12 cellular contexts compared by ENCODE assay signal in genomic region chr14:64500088-64500487, GRCh38. TPM values are rescaled to one million over a fixed set of nuclear protein-coding genes. Genes with fewer than 3 reads are reported as not detected.
DNase-seq lines count a peak whose midpoint lies in the region; ATAC-seq, FAIRE-seq and TF ChIP-seq lines count a peak whose summit lies in the region.
"Had no signal": no experiment of that assay in that cellular context is flagged by ENCODE, and none has a peak within 500 bp of the region (broad histone marks: within the 10 kb centered on the region; RNA-seq: fewer than 3 reads in every experiment).

No MANE protein-coding gene starts in this region.

- intact Hi-C loops in activated B cell treated with CpG ODN at 0.5 μM for 24 hours (cut with micrococcal nuclease) (loop anchor here (5.0 to 10.0 kb wide), 5 partner anchors 485 to 1025 kb away; partner anchors contain the start of genes FNTB, SGPP1 and SYNE2), pancreas (cut with DNase I) (no loop called here)

- H3K4me1 Mint-ChIP-seq in CD8-positive, alpha-beta memory T cell: peaks cover 54 to 73% (median 65%) of the 10 kb centered on the region in 3 donors
- peaks cover 43% of the 10 kb centered on the region for H3K4me1 Mint-ChIP-seq in activated B cell treated with CpG ODN at 0.5 μM for 24 hours

- H3K4me3 Mint-ChIP-seq in CD8-positive, alpha-beta memory T cell: peak overlapping the region; percentile 84 to 99 (median 94)
- peak overlapping the region; percentile 25 for H3K4me3 Mint-ChIP-seq in activated B cell treated with CpG ODN at 0.5 μM for 24 hours

- peak overlapping the region; percentile 86 to 100 (median 97) for H3K27ac Mint-ChIP-seq in CD8-positive, alpha-beta memory T cell
- H3K27ac Mint-ChIP-seq in activated B cell treated with CpG ODN at 0.5 μM for 24 hours: peak overlapping the region; percentile 99

- H3K36me3 Mint-ChIP-seq in CD8-positive, alpha-beta memory T cell: peaks cover 0 to 64% (median 6%) of the 10 kb centered on the region in 3 donors
- peaks cover 29% of the 10 kb centered on the region for H3K36me3 Mint-ChIP-seq in activated B cell treated with CpG ODN at 0.5 μM for 24 hours (ENCODE audit: low read depth)

- POLR2A ChIA-PET in A549 (lab: Yijun Ruan, JAX): no interaction called here
- POLR2A ChIA-PET in CD8-positive, alpha-beta memory T cell (lab: Charles Lee): interaction anchor here (0.7 kb wide), 1 partner anchor 788 kb away, joined by 8 read pairs; no protein-coding TSS in a partner anchor
- POLR2A ChIA-PET in activated B cell treated with CpG ODN at 0.5 μM for 24 hours (lab: Charles Lee): interaction anchor here (2.2 kb wide), 1 partner anchor 112 kb away, joined by 6 read pairs; the partner anchor contains the start of gene MTHFD1

- H3K4me3 ChIP-seq in A549 (no peak overlapping the region), hepatocyte (no peak overlapping the region), pancreas (no peak overlapping the region)
- peak overlapping the region; percentile 12 for H3K4me3 ChIP-seq in CD8-positive, alpha-beta memory T cell (ENCODE audit: low read length)
- H3K4me3 ChIP-seq: skin epidermis had no signal

- H4K20me1 ChIP-seq in hepatocyte (ENCODE audit: insufficient read depth, poor library complexity, severe bottlenecking): no peaks in the 10 kb centered on the region

- H2AFZ ChIP-seq in hepatocyte: no peak overlapping the region

- H3K27me3 ChIP-seq in CD8-positive, alpha-beta memory T cell (ENCODE audit: insufficient read depth, low read length, poor library complexity, severe bottlenecking): no peaks in the 10 kb centered on the region
- no peaks in the 10 kb centered on the region for H3K27me3 ChIP-seq in hepatocyte
- H3K27me3 ChIP-seq in pancreas: no peaks in the 10 kb centered on the region

- FAIRE-seq in A549 (lab: Jason Lieb, UNC) (no peak), pancreas (lab: Jason Lieb, UNC) (no peak)

- H3K27ac ChIP-seq in A549 (no peak overlapping the region; a peak in 1 of 6 replicates), hepatocyte (no peak overlapping the region), pancreas (no peak overlapping the region)
- no peak overlapping the region for H3K27ac ChIP-seq in CD8-positive, alpha-beta memory T cell (ENCODE audit: low read depth, low read length)

- H3K4me1 ChIP-seq in A549: peaks cover 30% of the 10 kb centered on the region
- peaks cover 56% of the 10 kb centered on the region for H3K4me1 ChIP-seq in CD8-positive, alpha-beta memory T cell (ENCODE audit: insufficient read depth, low read length)
- peaks cover 30% of the 10 kb centered on the region for H3K4me1 ChIP-seq in hepatocyte (ENCODE audit: insufficient read depth)
- H3K4me1 ChIP-seq in pancreas: peaks cover 12 to 20% (median 15%) of the 10 kb centered on the region in 3 donors

- peaks cover 0 to 2% (median 0%) of the 10 kb centered on the region in 5 donors for H3K9me3 Mint-ChIP-seq in CD8-positive, alpha-beta memory T cell
- H3K9me3 Mint-ChIP-seq in activated B cell treated with CpG ODN at 0.5 μM for 24 hours: no peaks in the 10 kb centered on the region

- H3K36me3 ChIP-seq in CD8-positive, alpha-beta memory T cell (ENCODE audit: insufficient read depth, low read length): peaks cover 8% of the 10 kb centered on the region
- H3K36me3 ChIP-seq in hepatocyte (replicated peaks; ENCODE audit: insufficient read depth, low read depth): no peaks in the 10 kb centered on the region
- H3K36me3 ChIP-seq in pancreas: peaks cover 0 to 7% (median 0%) of the 10 kb centered on the region in 3 donors

- TF ChIP-seq RAD21 in A549 (conservative IDR thresholded peaks at IDR 0.05 in 1 of 2, IDR thresholded peaks at IDR 0.05 in 1 of 2): no peak

- H3K9me2 ChIP-seq in hepatocyte (replicated peaks; ENCODE audit: insufficient read depth): no peaks in the 10 kb centered on the region

- ATAC-seq in A549 (no peak), activated B cell treated with CpG ODN at 0.5 μM for 24 hours (ENCODE audit: low read depth) (no peak), HG02623 (IDR thresholded peaks at IDR 0.05; ENCODE audit: unreplicated experiment) (no peak), pancreas (no peak)
- ATAC-seq: activated CD4-positive, CD25-positive, alpha-beta regulatory T cell treated with anti-CD3 and anti-CD28 coated beads, Interleukin-2, amount 50 U/mL, for 24 hours had no signal

- no peak for DNase-seq in A549 (ENCODE audit: low read depth in 1 of 2, low spot score in 1 of 2)
- no peak for DNase-seq in CD8-positive, alpha-beta memory T cell
- DNase-seq in activated B cell treated with CpG ODN at 0.5 μM for 24 hours: no peak
- no peak for DNase-seq in hepatocyte (ENCODE audit: low spot score)
- DNase-seq in OCI-M2 (lab: John Stamatoyannopoulos, UW; ENCODE audit: unreplicated experiment): no peak
- no peak for DNase-seq in pancreas
- DNase-seq in DMS 273 treated with DMSO at 0.1 percent for 48 hours (lab: John Stamatoyannopoulos, UW): no peak
- DNase-seq: aorta, RPMI8226 had no signal

- H3K9me3 ChIP-seq in A549 (no peaks in the 10 kb centered on the region), hepatocyte (ENCODE audit: low read depth) (no peaks in the 10 kb centered on the region), pancreas (no peaks in the 10 kb centered on the region)
- H3K9me3 ChIP-seq in CD8-positive, alpha-beta memory T cell (ENCODE audit: low read length): no peaks in the 10 kb centered on the region

- peak overlapping the region; percentile 87 for H3K4me2 ChIP-seq in A549
- H3K4me2 ChIP-seq in hepatocyte: peak overlapping the region; percentile 90

- TF ChIP-seq POLR2A in A549 (IDR thresholded peaks at IDR 0.05; ENCODE audit: low read length): no peak

- CTCF ChIA-PET in A549 (lab: Yijun Ruan, JAX) (interaction anchor here (0.6 kb wide), 1 partner anchor 36 kb away, joined by 3 read pairs; no protein-coding TSS in a partner anchor), activated B cell treated with CpG ODN at 0.5 μM for 24 hours (lab: Charles Lee) (interaction anchor here (3.3 kb wide), 1 partner anchor 11 kb away, joined by 32 read pairs; no protein-coding TSS in a partner anchor)
- CTCF ChIA-PET in CD8-positive, alpha-beta memory T cell (lab: Charles Lee): interaction anchor here (2.0 kb wide), 1 partner anchor 12 kb away, joined by 5 read pairs; no protein-coding TSS in a partner anchor

- H3K27me3 Mint-ChIP-seq in CD8-positive, alpha-beta memory T cell: peaks cover 0 to 4% of the 10 kb centered on the region in 2 donors
- H3K27me3 Mint-ChIP-seq in activated B cell treated with CpG ODN at 0.5 μM for 24 hours: no peaks in the 10 kb centered on the region

- WGBS in A549 (ENCODE audit: missing lambda C conversion rate): 100% methylated on average over 1 of the region's 1 CpG
- 93% methylated on average over 1 of the region's 1 CpG for WGBS in hepatocyte (ENCODE audit: low lambda C conversion rate, missing lambda C conversion rate)
- WGBS in pancreas, 2 donors: 89 to 100% methylated on average over 1 of the region's 1 CpG

- no peak for TF ChIP-seq EP300 in A549 (IDR thresholded peaks at IDR 0.05)

- TF ChIP-seq CTCF in A549 (IDR thresholded peaks at IDR 0.05) (no peak), activated B cell treated with CpG ODN at 0.5 μM for 24 hours (IDR thresholded peaks at IDR 0.05) (no peak), hepatocyte (IDR thresholded peaks at IDR 0.05; ENCODE audit: poor library complexity) (no peak), pancreas (IDR thresholded peaks at IDR 0.05) (no peak)

- peaks cover 39% of the 10 kb centered on the region for H3K79me2 ChIP-seq in hepatocyte

RNA-seq across cellular contexts. Expression of gene ZBTB25, which starts 3.5 kb away (rescaled TPM):
- polyA plus RNA-seq in A549 (2011; rRNA removed) (15.0 and 16.1 TPM in 2 replicates), A549 (2017; fragmentation: RNase III; extraction: RNeasy Plus Mini Kit Qiagen cat#74134 plus additional on column Dnase treatment) (4.6 to 5.4 TPM (median 5.3 TPM) in 3 replicates), hepatocyte (7.0 and 8.4 TPM in 2 replicates), pancreas (1 to 10 TPM; 2.9 to 4.3 TPM)
- polyA plus RNA-seq in A549 (2012; cell fraction: cytosol; rRNA removed): 5.1 and 5.5 TPM in 2 replicates
- 4.8 and 5.5 TPM in 2 replicates for polyA plus RNA-seq in A549 (2012; cell fraction: nucleus; rRNA removed)
- 21.9 and 29.5 TPM in 2 replicates for polyA minus RNA-seq in A549 (2011; rRNA and poly(A)+ RNA removed)
- total RNA-seq in CD8-positive, alpha-beta memory T cell: 10 to 100 TPM; 21.7 to 22.9 TPM
- 34.9 TPM for polyA plus RNA-seq in CD8-positive, alpha-beta memory T cell
- total RNA-seq in activated B cell treated with CpG ODN at 0.5 μM for 24 hours (20.9 and 29.1 TPM in 2 replicates), hepatocyte (7.2 and 8.4 TPM in 2 replicates), pancreas (1 to 10 TPM; 4.4 to 8.1 (median 5.9) TPM)

RNA-seq across cellular contexts. Expression of gene ZBTB1, which starts 4.5 kb away (rescaled TPM):
- polyA plus RNA-seq in A549 (2011; rRNA removed) (37.1 and 49.2 TPM in 2 replicates), A549 (2017; fragmentation: RNase III; extraction: RNeasy Plus Mini Kit Qiagen cat#74134 plus additional on column Dnase treatment) (31.3 to 38.4 TPM (median 33.8 TPM) in 3 replicates), hepatocyte (23.6 and 30.3 TPM in 2 replicates), pancreas (10 to 100 TPM in 1 of 2 donors, 1 to 10 TPM in 1; 8.7 to 11.5 TPM)
- polyA plus RNA-seq in A549 (2012; cell fraction: cytosol; rRNA removed): 7.1 and 7.4 TPM in 2 replicates
- 7.8 and 11.0 TPM in 2 replicates for polyA plus RNA-seq in A549 (2012; cell fraction: nucleus; rRNA removed)
- polyA minus RNA-seq in A549 (2011; rRNA and poly(A)+ RNA removed): 23.6 and 25.0 TPM in 2 replicates
- 10 to 100 TPM; 48.2 to 48.4 TPM for total RNA-seq in CD8-positive, alpha-beta memory T cell
- 51.7 TPM for polyA plus RNA-seq in CD8-positive, alpha-beta memory T cell
- total RNA-seq in activated B cell treated with CpG ODN at 0.5 μM for 24 hours (56.5 and 60.7 TPM in 2 replicates), hepatocyte (60.4 and 65.3 TPM in 2 replicates), pancreas (10 to 100 TPM; 10.0 to 24.3 (median 12.7) TPM)

RNA-seq across cellular contexts. Expression of gene AKAP5, which starts 34.8 kb away (rescaled TPM):
- polyA plus RNA-seq in A549 (2011; rRNA removed) (0.60 and 0.84 TPM in 2 replicates), A549 (2017; fragmentation: RNase III; extraction: RNeasy Plus Mini Kit Qiagen cat#74134 plus additional on column Dnase treatment) (1.6 to 1.9 TPM (median 1.7 TPM) in 3 replicates), hepatocyte (0.60 and 1.4 TPM in 2 replicates), pancreas (under 1 TPM; 0.04 to 0.16 TPM)
- polyA plus RNA-seq in A549 (2012; cell fraction: cytosol; rRNA removed): 0.11 and 0.13 TPM in 2 replicates
- polyA plus RNA-seq in A549 (2012; cell fraction: nucleus; rRNA removed): 0.11 and 0.20 TPM in 2 replicates
- polyA minus RNA-seq in A549 (2011; rRNA and poly(A)+ RNA removed): 0.39 and 0.74 TPM in 2 replicates
- 1 to 10 TPM; 3.1 to 3.6 TPM for total RNA-seq in CD8-positive, alpha-beta memory T cell
- 1.0 TPM for polyA plus RNA-seq in CD8-positive, alpha-beta memory T cell
- total RNA-seq in activated B cell treated with CpG ODN at 0.5 μM for 24 hours (4.3 and 5.1 TPM in 2 replicates), hepatocyte (7.8 and 9.4 TPM in 2 replicates), pancreas (under 1 TPM; 0.08 to 0.37 (median 0.16) TPM)

RNA-seq across cellular contexts. Expression of gene HSPA2, which starts 40.5 kb away (rescaled TPM):
- polyA plus RNA-seq in A549 (2011; rRNA removed) (50.0 and 59.9 TPM in 2 replicates), A549 (2017; fragmentation: RNase III; extraction: RNeasy Plus Mini Kit Qiagen cat#74134 plus additional on column Dnase treatment) (144 to 171 TPM (median 156 TPM) in 3 replicates), hepatocyte (2.9 and 5.0 TPM in 2 replicates), pancreas (1 to 10 TPM; 3.3 to 5.3 TPM)
- 82.2 and 102 TPM in 2 replicates for polyA plus RNA-seq in A549 (2012; cell fraction: cytosol; rRNA removed)
- 122 and 164 TPM in 2 replicates for polyA plus RNA-seq in A549 (2012; cell fraction: nucleus; rRNA removed)
- polyA minus RNA-seq in A549 (2011; rRNA and poly(A)+ RNA removed): 65.0 and 77.8 TPM in 2 replicates
- 1 to 10 TPM; 1.9 TPM for total RNA-seq in CD8-positive, alpha-beta memory T cell
- polyA plus RNA-seq in CD8-positive, alpha-beta memory T cell: 0.87 TPM
- total RNA-seq in activated B cell treated with CpG ODN at 0.5 μM for 24 hours (3.8 and 5.4 TPM in 2 replicates), hepatocyte (0.93 and 3.3 TPM in 2 replicates), pancreas (1 to 10 TPM; 4.3 to 7.2 (median 5.6) TPM)

RNA-seq across cellular contexts. Expression of gene PPP1R36, which starts 49.7 kb away (rescaled TPM):
- 0.26 and 0.47 TPM in 2 replicates for polyA plus RNA-seq in A549 (2011; rRNA removed)
- polyA plus RNA-seq in A549 (2012; cell fraction: cytosol; rRNA removed): 0.05 TPM in 1 of 2 replicates, not detected in the other
- 0.06 TPM in 1 of 2 replicates, not detected in the other for polyA plus RNA-seq in A549 (2012; cell fraction: nucleus; rRNA removed)
- 0.08 to 0.48 TPM (median 0.21 TPM) in 3 replicates for polyA plus RNA-seq in A549 (2017; fragmentation: RNase III; extraction: RNeasy Plus Mini Kit Qiagen cat#74134 plus additional on column Dnase treatment)
- polyA minus RNA-seq in A549 (2011; rRNA and poly(A)+ RNA removed): 1.2 TPM in 1 of 2 replicates, not detected in the other
- under 1 TPM; 0.22 to 0.24 TPM for total RNA-seq in CD8-positive, alpha-beta memory T cell
- polyA plus RNA-seq in CD8-positive, alpha-beta memory T cell: 0.25 TPM
- total RNA-seq in activated B cell treated with CpG ODN at 0.5 μM for 24 hours: not detected in 2 replicates
- total RNA-seq in hepatocyte: 0.20 and 0.23 TPM in 2 replicates
- 0.11 TPM in 1 of 2 replicates, not detected in the other for polyA plus RNA-seq in hepatocyte
- 1 to 10 TPM; 2.0 to 6.8 (median 4.5) TPM for total RNA-seq in pancreas
- polyA plus RNA-seq in pancreas: 1 to 10 TPM; 5.8 to 7.2 TPM
